ENCODE assay signal across 8 cellular contexts in the genomic region with DNA sequence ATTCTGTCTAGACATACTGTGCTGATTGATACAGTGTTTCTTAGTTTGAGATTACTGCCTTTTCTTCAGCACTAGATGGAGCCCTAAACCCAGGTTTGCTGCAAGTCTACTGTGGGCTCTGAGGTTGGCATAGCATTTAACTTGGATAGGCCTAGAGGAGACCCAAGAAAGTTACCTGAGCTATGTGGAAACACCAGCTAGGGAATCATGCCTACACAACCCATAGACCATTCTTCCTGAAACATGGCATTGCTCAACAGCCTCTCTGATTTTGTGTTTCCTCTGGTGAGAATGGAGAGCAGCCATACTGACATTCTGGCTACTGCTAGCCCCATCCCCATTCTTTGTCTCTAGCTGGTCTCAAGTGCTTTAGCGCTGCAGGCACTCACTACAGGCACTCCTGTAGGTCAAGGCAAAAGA.
DNase-seq lines count a peak whose midpoint lies in the region; ATAC-seq and TF ChIP-seq lines count a peak whose summit lies in the region.

No MANE protein-coding gene starts in this region.

- TF ChIP-seq CTCF in SU-DHL-6 (IDR thresholded peaks at IDR 0.05; ENCODE audit: insufficient read depth, low read length, poor library complexity, severe bottlenecking) = peak; percentile 30

- no peak overlapping the region for H3K4me3 Mint-ChIP-seq in activated T-helper 17 cell treated with anti-CD3 and anti-CD28 coated beads, Interleukin-2, amount 50 U/mL, for 72 hours

- no peak overlapping the region for H3K4me2 ChIP-seq in GM23248 (ENCODE audit: unreplicated experiment)
- no peak overlapping the region for H3K4me2 ChIP-seq in SU-DHL-6 (ENCODE audit: low read depth, low read length, poor library complexity, severe bottlenecking)

- H3K4me3 ChIP-seq in GM23248 (no peak overlapping the region), SU-DHL-6 (ENCODE audit: insufficient read depth, low read length, poor library complexity, severe bottlenecking) (no peak overlapping the region)

- no peaks in the 10 kb centered on the region for H3K27me3 Mint-ChIP-seq in activated T-helper 17 cell treated with anti-CD3 and anti-CD28 coated beads, Interleukin-2, amount 50 U/mL, for 72 hours

- H3K9me3 Mint-ChIP-seq in activated T-helper 17 cell treated with anti-CD3 and anti-CD28 coated beads, Interleukin-2, amount 50 U/mL, for 72 hours = peaks cover 6% of the 10 kb centered on the region

- H3K27ac ChIP-seq in GM23248 (no peak overlapping the region), SU-DHL-6 (ENCODE audit: low read depth, low read length) (no peak overlapping the region)

- no peaks in the 10 kb centered on the region for H3F3A ChIP-seq in GM23248 (ENCODE audit: insufficient read depth)
- H3F3A ChIP-seq in SU-DHL-6 (ENCODE audit: insufficient read depth) = no peaks in the 10 kb centered on the region

- ATAC-seq in activated T-helper 17 cell treated with anti-CD3 and anti-CD28 coated beads, Interleukin-2, amount 50 U/mL, for 72 hours (replicated peaks) = no peak

- H3K27me3 ChIP-seq in GM23248 (replicated peaks; ENCODE audit: insufficient read depth) (no peaks in the 10 kb centered on the region), SU-DHL-6 (ENCODE audit: low read length) (no peaks in the 10 kb centered on the region)

- H3K79me2 ChIP-seq in GM23248 (ENCODE audit: insufficient read depth) (no peaks in the 10 kb centered on the region), SU-DHL-6 (ENCODE audit: insufficient read depth, low read length) (no peaks in the 10 kb centered on the region)

- H3K36me3 ChIP-seq in GM23248 (ENCODE audit: low read depth) (no peaks in the 10 kb centered on the region), SU-DHL-6 (ENCODE audit: low read length) (no peaks in the 10 kb centered on the region)

- H4K20me1 ChIP-seq in GM23248 (ENCODE audit: insufficient read depth) (no peaks in the 10 kb centered on the region), SU-DHL-6 (ENCODE audit: low read depth, low read length) (no peaks in the 10 kb centered on the region)

- H3K36me3 Mint-ChIP-seq in activated T-helper 17 cell treated with anti-CD3 and anti-CD28 coated beads, Interleukin-2, amount 50 U/mL, for 72 hours (ENCODE audit: low read depth) = no peaks in the 10 kb centered on the region

- no peak for TF ChIP-seq EP300 in Ishikawa (IDR thresholded peaks at IDR 0.05; ENCODE audit: borderline replicate concordance)

- H3K27ac Mint-ChIP-seq in activated T-helper 17 cell treated with anti-CD3 and anti-CD28 coated beads, Interleukin-2, amount 50 U/mL, for 72 hours = no peak overlapping the region

- DNase-seq in NCI-H2081 (lab: John Stamatoyannopoulos, UW) (peak; percentile 32 to 60), NCI-H2081 treated with DMSO at 0.1 percent for 48 hours (lab: John Stamatoyannopoulos, UW) (no peak), GM23248 (peak; percentile 64), iPS DF 4.7 (ENCODE audit: extremely low read depth, low spot score) (peak; percentile 56)
- no peak for DNase-seq in central memory CD4-positive, alpha-beta T cell

- H3K4me1 Mint-ChIP-seq in activated T-helper 17 cell treated with anti-CD3 and anti-CD28 coated beads, Interleukin-2, amount 50 U/mL, for 72 hours = no peaks in the 10 kb centered on the region

- in situ Hi-C loops in GM23248 (cut with MboI) = loop anchor here (25.0 kb wide), 1 partner anchor 1042 kb away; no protein-coding TSS in a partner anchor

- peak; percentile 95 for TF ChIP-seq RAD21 in Ishikawa (IDR thresholded peaks at IDR 0.05; ENCODE audit: low read depth)

- no peak overlapping the region for H3K9ac ChIP-seq in GM23248
- H3K9ac ChIP-seq in SU-DHL-6 (ENCODE audit: low read length) = no peak overlapping the region

- H3K9me2 ChIP-seq in GM23248 (ENCODE audit: insufficient read depth) = no peaks in the 10 kb centered on the region
- H3K9me2 ChIP-seq in SU-DHL-6 (replicated peaks; ENCODE audit: insufficient read depth, low read length) = no peaks in the 10 kb centered on the region

- 100% methylated on average over 1 of the region's 1 CpG for WGBS in GM23248 (ENCODE audit: low coverage in 1 of 2, low lambda C conversion rate in 2 of 2, missing lambda C conversion rate in 2 of 2), 2 experiments

- H3K9me3 ChIP-seq in GM23248 (ENCODE audit: low read depth) = no peaks in the 10 kb centered on the region
- H3K9me3 ChIP-seq in SU-DHL-6 (ENCODE audit: insufficient read depth, low read length) = no peaks in the 10 kb centered on the region

- H3K4me1 ChIP-seq in GM23248 (ENCODE audit: insufficient read depth) = no peaks in the 10 kb centered on the region

- H2AFZ ChIP-seq in GM23248 (0 out of 2 replicates have a peak overlapping the region, but pooled peaks have one; percentile 33), SU-DHL-6 (ENCODE audit: low read depth, low read length, severe bottlenecking) (no peak overlapping the region)

TF ChIP-seq in Ishikawa, 13 proteins besides CTCF, POLR2A, EP300 and RAD21:
- TF ChIP-seq EGR1 (IDR thresholded peaks at IDR 0.05) (no peak), NFIC (IDR thresholded peaks at IDR 0.05) (no peak), ZBTB7A (IDR thresholded peaks at IDR 0.05; ENCODE audit: low read depth) (no peak), CREB1 (IDR thresholded peaks at IDR 0.05; ENCODE audit: low read depth) (no peak), TAF1 (IDR thresholded peaks at IDR 0.05; ENCODE audit: low read depth) (no peak), TEAD4 (IDR thresholded peaks at IDR 0.05) (no peak), TCF12 (IDR thresholded peaks at IDR 0.05; ENCODE audit: low read depth) (no peak), CEBPB (IDR thresholded peaks at IDR 0.05) (no peak)
- TF ChIP-seq, protein P1, sequence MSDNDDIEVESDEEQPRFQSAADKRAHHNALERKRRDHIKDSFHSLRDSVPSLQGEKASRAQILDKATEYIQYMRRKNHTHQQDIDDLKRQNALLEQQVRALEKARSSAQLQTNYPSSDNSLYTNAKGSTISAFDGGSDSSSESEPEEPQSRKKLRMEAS (IDR thresholded peaks at IDR 0.05) = no peak

Comparison
In these comparisons a context has a peak if more than half of its experiments do, and no peak if none do; other contexts are left out.
1. DNase-seq: peak in NCI-H2081 (2 of 2), GM23248 (single experiment) and iPS DF 4.7 (single experiment); none in NCI-H2081 treated with DMSO at 0.1 percent for 48 hours (single experiment) and central memory CD4-positive, alpha-beta T cell (single experiment).